2 cellular contexts compared by ENCODE assay signal in genomic region chr10:62861507-62861906, GRCh38.
TF ChIP-seq lines count a peak whose summit lies in the region.

No MANE protein-coding gene starts in this region.

TF ChIP-seq in HepG2, 621 proteins besides CTCF, POLR2A, EP300 and RAD21:
- TF ChIP-seq PRMT3 (CRISPR knock-in tag; IDR thresholded peaks at IDR 0.05; ENCODE audit: borderline replicate concordance, low read depth) (no peak), TCF7L2 (IDR thresholded peaks at IDR 0.05; ENCODE audit: low read depth, low read length) (no peak), FOXM1 (CRISPR knock-in tag; IDR thresholded peaks at IDR 0.05) (no peak), PHF20 (CRISPR knock-in tag; IDR thresholded peaks at IDR 0.05) (no peak), ZFP90 (CRISPR knock-in tag; IDR thresholded peaks at IDR 0.05; ENCODE audit: borderline replicate concordance) (no peak), SOX5 (CRISPR knock-in tag; IDR thresholded peaks at IDR 0.05; ENCODE audit: borderline replicate concordance) (no peak), NFKB2 (CRISPR knock-in tag; IDR thresholded peaks at IDR 0.05; ENCODE audit: borderline replicate concordance) (no peak), PTBP1 (IDR thresholded peaks at IDR 0.05; ENCODE audit: low read depth, low read length, poor library complexity, severe bottlenecking) (no peak), DZIP1 (CRISPR knock-in tag; IDR thresholded peaks at IDR 0.05) (no peak), ATF7 (IDR thresholded peaks at IDR 0.05) (no peak), ATF7 (CRISPR knock-in tag; IDR thresholded peaks at IDR 0.05) (no peak), ZNF367 (CRISPR knock-in tag; IDR thresholded peaks at IDR 0.05; ENCODE audit: borderline replicate concordance) (no peak), SKIL (CRISPR knock-in tag; IDR thresholded peaks at IDR 0.05; ENCODE audit: borderline replicate concordance) (no peak), CHD2 (IDR thresholded peaks at IDR 0.05; ENCODE audit: low read depth, low read length) (no peak), SP140L (CRISPR knock-in tag; IDR thresholded peaks at IDR 0.05; ENCODE audit: borderline replicate concordance) (no peak), ETV6 (CRISPR knock-in tag; conservative IDR thresholded peaks at IDR 0.05) (no peak), RBM39 (IDR thresholded peaks at IDR 0.05; ENCODE audit: low read depth, low read length, poor library complexity, severe bottlenecking) (no peak), SNRNP70 (IDR thresholded peaks at IDR 0.05; ENCODE audit: low read depth, low read length) (no peak), ZSCAN25 (CRISPR knock-in tag; IDR thresholded peaks at IDR 0.05) (no peak), ZNF570 (CRISPR knock-in tag; IDR thresholded peaks at IDR 0.05; ENCODE audit: borderline replicate concordance) (no peak), TEAD3 (CRISPR knock-in tag; optimal IDR thresholded peaks at IDR 0.05; ENCODE audit: borderline replicate concordance) (no peak)

TF ChIP-seq in SK-N-SH treated with all-trans-retinoic acid at 6 μM for 48 hours, 23 proteins besides CTCF, POLR2A, EP300 and RAD21:
- TF ChIP-seq ISL1 (CRISPR knock-in tag; IDR thresholded peaks at IDR 0.05) (no peak), ARNTL (CRISPR knock-in tag; IDR thresholded peaks at IDR 0.05; ENCODE audit: borderline replicate concordance, low read depth) (no peak), ZNF70 (CRISPR knock-in tag; IDR thresholded peaks at IDR 0.05) (no peak), ZFP30 (CRISPR knock-in tag; IDR thresholded peaks at IDR 0.05) (no peak), ESRRG (CRISPR knock-in tag; IDR thresholded peaks at IDR 0.05) (no peak), RARB (CRISPR knock-in tag; IDR thresholded peaks at IDR 0.05) (no peak), TSHZ2 (CRISPR knock-in tag; IDR thresholded peaks at IDR 0.05) (no peak), OSR1 (CRISPR knock-in tag; IDR thresholded peaks at IDR 0.05) (no peak), CSDC2 (CRISPR knock-in tag; IDR thresholded peaks at IDR 0.05) (no peak), ZFP3 (CRISPR knock-in tag; IDR thresholded peaks at IDR 0.05) (no peak), SNAI2 (CRISPR knock-in tag; IDR thresholded peaks at IDR 0.05) (no peak), ZNF565 (CRISPR knock-in tag; conservative IDR thresholded peaks at IDR 0.05; ENCODE audit: low read depth) (no peak), BACH2 (CRISPR knock-in tag; IDR thresholded peaks at IDR 0.05; ENCODE audit: borderline replicate concordance) (no peak), ZC3H10 (CRISPR knock-in tag; IDR thresholded peaks at IDR 0.05) (no peak), TOX (CRISPR knock-in tag; IDR thresholded peaks at IDR 0.05; ENCODE audit: borderline replicate concordance) (no peak), PATZ1 (CRISPR knock-in tag; IDR thresholded peaks at IDR 0.05; ENCODE audit: borderline replicate concordance) (no peak), TCF4 (CRISPR knock-in tag; IDR thresholded peaks at IDR 0.05; ENCODE audit: borderline replicate concordance) (no peak), ZNF8 (CRISPR knock-in tag; IDR thresholded peaks at IDR 0.05) (no peak), GLIS3 (CRISPR knock-in tag; IDR thresholded peaks at IDR 0.05) (no peak), PPARA (CRISPR knock-in tag; IDR thresholded peaks at IDR 0.05; ENCODE audit: borderline replicate concordance) (no peak)
